In the genomic region with DNA sequence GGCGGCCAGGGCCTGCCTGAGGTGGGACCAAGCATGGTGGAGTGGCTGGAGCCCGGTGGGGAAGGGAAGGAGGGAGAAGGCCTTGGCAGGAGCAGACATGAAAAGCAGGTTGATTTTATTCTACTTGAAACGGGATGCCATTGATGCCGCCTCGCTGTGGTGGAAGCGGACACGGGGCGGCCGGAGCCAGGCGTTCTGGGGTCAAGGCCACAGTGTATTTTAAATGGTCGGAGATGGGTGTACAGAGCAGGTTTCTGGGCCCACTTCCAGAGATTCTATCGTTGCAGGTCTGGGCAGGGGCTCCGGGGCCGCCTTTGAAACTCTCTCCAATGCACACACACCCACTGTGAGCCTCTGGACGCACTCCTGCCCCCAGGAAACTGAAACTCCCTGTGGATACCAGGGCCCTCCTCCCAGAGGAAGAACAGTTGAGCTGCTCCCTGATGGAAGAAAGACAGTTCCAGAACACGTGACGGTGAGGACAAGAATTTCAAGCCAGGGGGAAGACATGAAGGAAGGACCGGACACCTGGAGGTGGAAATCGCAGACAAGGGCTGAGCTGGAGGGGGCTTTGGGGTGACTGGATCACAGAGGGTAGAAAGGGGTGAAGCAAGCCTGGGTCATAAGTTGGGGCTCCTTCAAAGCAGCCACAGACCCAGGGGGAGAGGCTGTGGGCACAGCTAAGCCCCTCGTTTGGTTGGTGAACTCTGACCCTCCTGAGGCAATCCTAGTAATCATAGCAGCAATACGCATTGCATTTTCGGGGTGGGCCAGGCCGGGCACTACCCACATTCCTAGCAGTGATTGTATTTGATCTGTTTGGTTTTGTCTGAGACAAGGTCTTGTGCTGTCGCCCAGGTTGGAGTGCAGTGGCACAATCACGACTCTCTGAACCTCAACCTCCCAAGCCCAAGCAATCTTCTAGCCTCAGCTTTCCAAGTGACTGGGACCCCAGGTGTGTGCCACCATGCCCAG, we compare ENCODE assay signal across 21 cellular contexts. TPM values are rescaled to one million over a fixed set of nuclear protein-coding genes. Genes with fewer than 3 reads are reported as not detected.
DNase-seq lines count a peak whose midpoint lies in the region; ATAC-seq and TF ChIP-seq lines count a peak whose summit lies in the region.
"Had no signal": no experiment of that assay in that cellular context is flagged by ENCODE, and none has a peak within 500 bp of the region (broad histone marks: within the 10 kb centered on the region; RNA-seq: fewer than 3 reads in every experiment).

No MANE protein-coding gene starts in this region.

- intact Hi-C loops in Right ventricle myocardium inferior (cut with DNase I) = no loop called here
- intact Hi-C loops in left cardiac atrium (cut with DNase I) = no loop called here
- intact Hi-C loops in right cardiac atrium (cut with DNase I) = no loop called here
- intact Hi-C loops in transverse colon (cut with DNase I; ENCODE audit: low total_unique reads) = loop anchor here (1.0 kb wide), 1 partner anchor 47 kb away; no protein-coding TSS in a partner anchor
- intact Hi-C loops in naive thymus-derived CD4-positive, alpha-beta T cell (cut with micrococcal nuclease) = no loop called here

- TF ChIP-seq EP300 in transverse colon (IDR thresholded peaks at IDR 0.05; ENCODE audit: low read depth) = no peak

- DNase-seq in Right ventricle myocardium inferior (ENCODE audit: missing footprints) (peak; percentile 41), left cardiac atrium (no peak), right cardiac atrium (peak in 2 of 3 donors; percentile 16 to 51), nephron progenitor cell (no peak), transverse colon (peak; percentile 47), occipital lobe (lab: John Stamatoyannopoulos, UW) (no peak), NCI-H1092 treated with DMSO at 0.1 percent for 48 hours (lab: John Stamatoyannopoulos, UW) (no peak)
- no peak for DNase-seq in naive thymus-derived CD4-positive, alpha-beta T cell
- DNase-seq: 8988T; CD8-positive, alpha-beta T cell; DMS79 treated with DMSO at 0.1 percent for 48 hours; GOT3; KG1; NCI-H1048; NCI-H2081 treated with DMSO at 0.1 percent for 48 hours; NCI-H510A; NCI-H82; PC-9 had no signal

- peaks cover 20% of the 10 kb centered on the region for H3K27me3 Mint-ChIP-seq in nephron progenitor cell (ENCODE audit: low read depth, poor library complexity)
- peaks cover 0 to 5% (median 0%) of the 10 kb centered on the region in 5 donors for H3K27me3 Mint-ChIP-seq in naive thymus-derived CD4-positive, alpha-beta T cell

- no peaks in the 10 kb centered on the region for H3K27me3 ChIP-seq in right cardiac atrium (ENCODE audit: control insufficient read depth, insufficient read depth)
- H3K27me3 ChIP-seq in transverse colon = no peaks in the 10 kb centered on the region
- H3K27me3 ChIP-seq in naive thymus-derived CD4-positive, alpha-beta T cell (ENCODE audit: control insufficient read depth in 2 of 2, insufficient read depth in 2 of 2, low read length in 2 of 2) = no peaks in the 10 kb centered on the region

- peaks cover 8% of the 10 kb centered on the region for H3K9me3 Mint-ChIP-seq in nephron progenitor cell
- peaks cover 0 to 7% (median 2%) of the 10 kb centered on the region in 11 donors for H3K9me3 Mint-ChIP-seq in naive thymus-derived CD4-positive, alpha-beta T cell
- H3K9me3 Mint-ChIP-seq: CD8-positive, alpha-beta T cell had no signal

- peak overlapping the region; percentile 49 for H3K27ac Mint-ChIP-seq in nephron progenitor cell
- no peak overlapping the region for H3K27ac Mint-ChIP-seq in naive thymus-derived CD4-positive, alpha-beta T cell
- H3K27ac Mint-ChIP-seq: CD8-positive, alpha-beta T cell had no signal

- H3K27ac ChIP-seq in right cardiac atrium (ENCODE audit: low read length) = no peak overlapping the region
- H3K27ac ChIP-seq in transverse colon = peak overlapping the region in 3 of 4 donors; percentile 64 to 77 (median 66)
- H3K27ac ChIP-seq in naive thymus-derived CD4-positive, alpha-beta T cell (ENCODE audit: low read depth, low read length) = no peak overlapping the region
- H3K27ac ChIP-seq: PC-9 had no signal

- peak; percentile 20 for TF ChIP-seq POLR2A in transverse colon (IDR thresholded peaks at IDR 0.05)

- H3K9me3 ChIP-seq in right cardiac atrium (ENCODE audit: control insufficient read depth, low read length) (no peaks in the 10 kb centered on the region), transverse colon (no peaks in the 10 kb centered on the region)
- no peaks in the 10 kb centered on the region for H3K9me3 ChIP-seq in naive thymus-derived CD4-positive, alpha-beta T cell (ENCODE audit: control insufficient read depth in 2 of 3, low read length in 3 of 3)

- CTCF ChIA-PET in naive thymus-derived CD4-positive, alpha-beta T cell (lab: Charles Lee) = no interaction called here

- H3K4me3 Mint-ChIP-seq in nephron progenitor cell = no peak overlapping the region
- H3K4me3 Mint-ChIP-seq in naive thymus-derived CD4-positive, alpha-beta T cell = no peak overlapping the region
- H3K4me3 Mint-ChIP-seq: CD8-positive, alpha-beta T cell had no signal

- H3K4me3 ChIP-seq in right cardiac atrium (ENCODE audit: low read length) = no peak overlapping the region
- H3K4me3 ChIP-seq in transverse colon = no peak overlapping the region
- no peak overlapping the region for H3K4me3 ChIP-seq in naive thymus-derived CD4-positive, alpha-beta T cell (ENCODE audit: low read length)
- H3K4me3 ChIP-seq: PC-9 had no signal

- no peaks in the 10 kb centered on the region for H3K36me3 Mint-ChIP-seq in nephron progenitor cell (ENCODE audit: low read depth)
- no peaks in the 10 kb centered on the region for H3K36me3 Mint-ChIP-seq in naive thymus-derived CD4-positive, alpha-beta T cell
- H3K36me3 Mint-ChIP-seq: CD8-positive, alpha-beta T cell had no signal

- ATAC-seq in Right ventricle myocardium inferior (no peak), left cardiac atrium (no peak), right cardiac atrium (no peak)
- no peak for ATAC-seq in naive thymus-derived CD4-positive, alpha-beta T cell
- ATAC-seq: CD8-positive, alpha-beta T cell had no signal

- H3K36me3 ChIP-seq in transverse colon = no peaks in the 10 kb centered on the region
- no peaks in the 10 kb centered on the region for H3K36me3 ChIP-seq in naive thymus-derived CD4-positive, alpha-beta T cell (ENCODE audit: control insufficient read depth in 2 of 3, insufficient read depth in 3 of 3, low read length in 3 of 3)

- peaks cover 33% of the 10 kb centered on the region for H3K4me1 Mint-ChIP-seq in nephron progenitor cell
- H3K4me1 Mint-ChIP-seq in naive thymus-derived CD4-positive, alpha-beta T cell = peaks cover 0 to 4% (median 0%) of the 10 kb centered on the region in 7 donors

- WGBS in right cardiac atrium = 94% methylated on average over 25 of the region's 25 CpGs
- WGBS in transverse colon (ENCODE audit: low coverage in 1 of 2), 2 donors = 80 to 83% methylated on average over 8 to 25 of the region's 25 CpGs

- POLR2A ChIA-PET in naive thymus-derived CD4-positive, alpha-beta T cell (lab: Charles Lee) = no interaction called here

- H3K4me1 ChIP-seq in right cardiac atrium (ENCODE audit: control insufficient read depth, insufficient read depth, low read length) (no peaks in the 10 kb centered on the region), transverse colon (peaks cover 0 to 36% (median 32%) of the 10 kb centered on the region in 4 donors)
- H3K4me1 ChIP-seq in naive thymus-derived CD4-positive, alpha-beta T cell (ENCODE audit: control insufficient read depth in 2 of 2, insufficient read depth in 2 of 2, low read length in 2 of 2) = no peaks in the 10 kb centered on the region

- in situ Hi-C loops in transverse colon (cut with MboI; ENCODE audit: low pct_ligation_motif_present in 1 of 4, low pct_unique_long_range_greater_than_20kb in 1 of 4, low sequenced_read_pairs in 3 of 4) = no loop called here

- TF ChIP-seq CTCF in nephron progenitor cell (IDR thresholded peaks at IDR 0.05) (no peak), transverse colon (IDR thresholded peaks at IDR 0.05) (no peak)

RNA-seq across cellular contexts. Expression of a gene that starts 12.3 kb away (rescaled TPM):
- 0.08 TPM for total RNA-seq in Right ventricle myocardium inferior
- total RNA-seq in left cardiac atrium = under 1 TPM in 1 of 2 donors, not detected in 1; 0.06 TPM
- total RNA-seq in right cardiac atrium = under 1 TPM in 2 of 4 donors, not detected in 2; 0.14 to 0.17 TPM
- polyA plus RNA-seq in right cardiac atrium = 0.16 TPM
- not detected for total RNA-seq in transverse colon
- not detected for total RNA-seq in naive thymus-derived CD4-positive, alpha-beta T cell
- not detected for polyA plus RNA-seq in naive thymus-derived CD4-positive, alpha-beta T cell
- not detected for total RNA-seq in occipital lobe
- total RNA-seq: CD8-positive, alpha-beta T cell; G401; M059J; PC-9 had no signal
- polyA plus RNA-seq: BJ had no signal

Comparison
In these comparisons a context has a peak if more than half of its experiments do, and no peak if none do; other contexts are left out.
1. DNase-seq: peak in Right ventricle myocardium inferior (single experiment), right cardiac atrium (2 of 3) and transverse colon (single experiment); none in left cardiac atrium (single experiment), nephron progenitor cell (single experiment), naive thymus-derived CD4-positive, alpha-beta T cell (0 of 9), occipital lobe (single experiment) and NCI-H1092 treated with DMSO at 0.1 percent for 48 hours (single experiment).
2. H3K27ac ChIP-seq: peak in transverse colon (3 of 4); none in right cardiac atrium (single experiment) and naive thymus-derived CD4-positive, alpha-beta T cell (single experiment).